ENCODE assay signal across 8 cellular contexts in genomic region chr10:11164806-11165590, GRCh38.
DNase-seq lines count a peak whose midpoint lies in the region; ATAC-seq and TF ChIP-seq lines count a peak whose summit lies in the region.

No MANE protein-coding gene starts in this region.

- in situ Hi-C loops in GM23248 (cut with MboI) = no loop called here

- no peaks in the 10 kb centered on the region for H3K27me3 Mint-ChIP-seq in CD4-positive, alpha-beta T cell
- H3K27me3 Mint-ChIP-seq in activated T-cell treated with anti-CD3 and anti-CD28 coated beads, Interleukin-2, amount 50 U/mL, for 24 hours = no peaks in the 10 kb centered on the region
- H3K27me3 Mint-ChIP-seq in naive thymus-derived CD4-positive, alpha-beta T cell = no peaks in the 10 kb centered on the region

- H3K4me2 ChIP-seq in GM23248 (ENCODE audit: unreplicated experiment) = peak overlapping the region; percentile 80

- peak; percentile 22 for ATAC-seq in CD4-positive, alpha-beta T cell (ENCODE audit: poor library complexity)
- ATAC-seq in naive thymus-derived CD4-positive, alpha-beta T cell = peak; percentile 34

- no peaks in the 10 kb centered on the region for H3F3A ChIP-seq in GM23248 (ENCODE audit: insufficient read depth)

- DNase-seq in CD4-positive, alpha-beta T cell = peak; percentile 50 to 67 (median 59)
- DNase-seq in GM23248 (peak; percentile 93), NCI-H446 treated with DMSO at 0.1 percent for 48 hours (lab: John Stamatoyannopoulos, UW) (peak; percentile 85), esophagus muscularis mucosa (ENCODE audit: extremely low spot score) (peak; percentile 97), stromal cell of bone marrow (ENCODE audit: low read depth) (peak; percentile 86), dedifferentiated amniotic fluid mesenchymal stem cell (ENCODE audit: extremely low spot score) (no peak)
- DNase-seq in activated T-cell treated with anti-CD3 and anti-CD28 coated beads, Interleukin-2, amount 50 U/mL, for 24 hours = peak; percentile 85
- peak; percentile 54 to 79 (median 65) for DNase-seq in naive thymus-derived CD4-positive, alpha-beta T cell

- H3K27ac Mint-ChIP-seq in CD4-positive, alpha-beta T cell = no peak overlapping the region
- peak overlapping the region; percentile 98 for H3K27ac Mint-ChIP-seq in activated T-cell treated with anti-CD3 and anti-CD28 coated beads, Interleukin-2, amount 50 U/mL, for 24 hours
- H3K27ac Mint-ChIP-seq in naive thymus-derived CD4-positive, alpha-beta T cell = peak overlapping the region in 5 of 9 donors; percentile 97 to 99 (median 98)

- H3K9ac ChIP-seq in GM23248 = peak overlapping the region; percentile 56

- TF ChIP-seq CTCF in CD4-positive, alpha-beta T cell (IDR thresholded peaks at IDR 0.05) = no peak
- no peak for TF ChIP-seq CTCF in esophagus muscularis mucosa (IDR thresholded peaks at IDR 0.05)

- no peaks in the 10 kb centered on the region for H3K9me2 ChIP-seq in GM23248 (ENCODE audit: insufficient read depth)

- no peaks in the 10 kb centered on the region for H4K20me1 ChIP-seq in GM23248 (ENCODE audit: insufficient read depth)

- peaks cover 52% of the 10 kb centered on the region for H3K4me1 Mint-ChIP-seq in CD4-positive, alpha-beta T cell (ENCODE audit: low read depth)
- peaks cover 51% of the 10 kb centered on the region for H3K4me1 Mint-ChIP-seq in activated T-cell treated with anti-CD3 and anti-CD28 coated beads, Interleukin-2, amount 50 U/mL, for 24 hours (ENCODE audit: low read depth)
- peaks cover 41 to 47% (median 44%) of the 10 kb centered on the region in 7 donors for H3K4me1 Mint-ChIP-seq in naive thymus-derived CD4-positive, alpha-beta T cell

- H3K4me3 Mint-ChIP-seq in CD4-positive, alpha-beta T cell = peak overlapping the region; percentile 99
- no peak overlapping the region for H3K4me3 Mint-ChIP-seq in activated T-cell treated with anti-CD3 and anti-CD28 coated beads, Interleukin-2, amount 50 U/mL, for 24 hours
- H3K4me3 Mint-ChIP-seq in naive thymus-derived CD4-positive, alpha-beta T cell = peak overlapping the region in 4 of 10 donors; percentile 97 to 100 (median 99)

- no peak for TF ChIP-seq EP300 in esophagus muscularis mucosa (IDR thresholded peaks at IDR 0.05)

- H3K9me3 Mint-ChIP-seq in CD4-positive, alpha-beta T cell = no peaks in the 10 kb centered on the region
- H3K9me3 Mint-ChIP-seq in activated T-cell treated with anti-CD3 and anti-CD28 coated beads, Interleukin-2, amount 50 U/mL, for 24 hours = no peaks in the 10 kb centered on the region
- H3K9me3 Mint-ChIP-seq in naive thymus-derived CD4-positive, alpha-beta T cell = peaks cover 0 to 8% (median 0%) of the 10 kb centered on the region in 11 donors

- peaks cover 20% of the 10 kb centered on the region for H3K36me3 Mint-ChIP-seq in CD4-positive, alpha-beta T cell (ENCODE audit: low read depth)
- H3K36me3 Mint-ChIP-seq in activated T-cell treated with anti-CD3 and anti-CD28 coated beads, Interleukin-2, amount 50 U/mL, for 24 hours (ENCODE audit: low read depth) = peaks cover 5% of the 10 kb centered on the region
- peaks cover 0 to 25% (median 12%) of the 10 kb centered on the region in 5 donors for H3K36me3 Mint-ChIP-seq in naive thymus-derived CD4-positive, alpha-beta T cell

- intact Hi-C loops in CD4-positive, alpha-beta T cell (cut with DNase I, micrococcal nuclease) = loop anchor here (5.0 to 10.0 kb wide), 3 partner anchors 42 to 158 kb away; partner anchors contain the start of gene CELF2 (in 1 of the 2)
- intact Hi-C loops in esophagus muscularis mucosa (cut with DNase I) = loop anchor here (5.0 to 10.0 kb wide), 4 partner anchors 120 to 363 kb away; partner anchors contain the start of gene CELF2
- intact Hi-C loops in naive thymus-derived CD4-positive, alpha-beta T cell (cut with micrococcal nuclease) = loop anchor here (2.0 to 5.0 kb wide), 7 partner anchors 62 to 517 kb away; partner anchors contain the start of gene CELF2 (in 1 of the 2)

- CTCF ChIA-PET in CD4-positive, alpha-beta T cell (lab: Charles Lee) = interaction anchor here (0.8 to 9.8 kb wide), 9 partner anchors 8 to 78 kb away, joined by 3 to 107 read pairs (median 7); no protein-coding TSS in a partner anchor
- CTCF ChIA-PET in naive thymus-derived CD4-positive, alpha-beta T cell (lab: Charles Lee) = interaction anchor here (0.6 to 5.1 kb wide), 13 partner anchors 12 to 132 kb away, joined by 3 to 71 read pairs (median 5); no protein-coding TSS in a partner anchor

- H3K79me2 ChIP-seq in GM23248 (ENCODE audit: insufficient read depth) = no peaks in the 10 kb centered on the region

- H3K4me3 ChIP-seq in GM23248 = peak overlapping the region; percentile 67
- H3K4me3 ChIP-seq in esophagus muscularis mucosa = peak overlapping the region; percentile 71 to 89 (median 82)
- H3K4me3 ChIP-seq in naive thymus-derived CD4-positive, alpha-beta T cell (ENCODE audit: low read length) = peak overlapping the region; percentile 92

- 2 to 4% methylated on average over 36 to 38 of the region's 38 CpGs for WGBS in GM23248 (ENCODE audit: low coverage in 1 of 2, low lambda C conversion rate in 2 of 2, missing lambda C conversion rate in 2 of 2), 2 experiments
- 2% methylated on average over 38 of the region's 38 CpGs for WGBS in esophagus muscularis mucosa

- H3K27me3 ChIP-seq in CD4-positive, alpha-beta T cell (ENCODE audit: control insufficient read depth, insufficient read depth, low read length) = no peaks in the 10 kb centered on the region
- 0 out of 2 replicates have a peak, but pooled peaks cover 3% of the 10 kb centered on the region for H3K27me3 ChIP-seq in GM23248 (replicated peaks; ENCODE audit: insufficient read depth)
- no peaks in the 10 kb centered on the region for H3K27me3 ChIP-seq in esophagus muscularis mucosa
- H3K27me3 ChIP-seq in naive thymus-derived CD4-positive, alpha-beta T cell (ENCODE audit: control insufficient read depth in 2 of 2, insufficient read depth in 2 of 2, low read length in 2 of 2) = no peaks in the 10 kb centered on the region

- H2AFZ ChIP-seq in GM23248 = peak overlapping the region; percentile 55

- H3K36me3 ChIP-seq in GM23248 (ENCODE audit: low read depth) = no peaks in the 10 kb centered on the region
- H3K36me3 ChIP-seq in esophagus muscularis mucosa = no peaks in the 10 kb centered on the region
- peaks cover 0 to 19% (median 5%) of the 10 kb centered on the region in 3 experiments for H3K36me3 ChIP-seq in naive thymus-derived CD4-positive, alpha-beta T cell (ENCODE audit: control insufficient read depth in 2 of 3, insufficient read depth in 3 of 3, low read length in 3 of 3)

- peak overlapping the region; percentile 96 for H3K27ac ChIP-seq in CD4-positive, alpha-beta T cell (ENCODE audit: low read depth, low read length)
- H3K27ac ChIP-seq in GM23248 (peak overlapping the region; percentile 13; the same call in 1 of the 2 replicates), esophagus muscularis mucosa (replicated peaks in 1 of 4) (peak overlapping the region; percentile 85 to 93 (median 88))
- H3K27ac ChIP-seq in naive thymus-derived CD4-positive, alpha-beta T cell (ENCODE audit: low read depth, low read length) = peak overlapping the region; percentile 95

- H3K4me1 ChIP-seq in GM23248 (ENCODE audit: insufficient read depth) = no peaks in the 10 kb centered on the region
- H3K4me1 ChIP-seq in esophagus muscularis mucosa = peaks cover 52 to 90% (median 87%) of the 10 kb centered on the region in 4 donors
- H3K4me1 ChIP-seq in naive thymus-derived CD4-positive, alpha-beta T cell (ENCODE audit: control insufficient read depth in 2 of 2, insufficient read depth in 2 of 2, low read length in 2 of 2) = peaks cover 46 to 53% of the 10 kb centered on the region in 2 donors

- POLR2A ChIA-PET in CD4-positive, alpha-beta T cell (lab: Charles Lee) = interaction anchor here (0.7 to 19.5 kb wide), 29 partner anchors 11 to 521 kb away, joined by 3 to 1077 read pairs (median 6); partner anchors contain the start of gene CELF2
- POLR2A ChIA-PET in naive thymus-derived CD4-positive, alpha-beta T cell (lab: Charles Lee) = interaction anchor here (0.6 to 12.9 kb wide), 19 partner anchors 13 to 522 kb away, joined by 3 to 919 read pairs (median 5); no protein-coding TSS in a partner anchor

- no peaks in the 10 kb centered on the region for H3K9me3 ChIP-seq in CD4-positive, alpha-beta T cell (ENCODE audit: control insufficient read depth, low read length)
- H3K9me3 ChIP-seq in GM23248 (ENCODE audit: low read depth) (no peaks in the 10 kb centered on the region), esophagus muscularis mucosa (no peaks in the 10 kb centered on the region)
- H3K9me3 ChIP-seq in naive thymus-derived CD4-positive, alpha-beta T cell (ENCODE audit: control insufficient read depth in 2 of 3, low read length in 3 of 3) = no peaks in the 10 kb centered on the region

- TF ChIP-seq POLR2A in esophagus muscularis mucosa (IDR thresholded peaks at IDR 0.05; ENCODE audit: low read depth) = no peak

Comparison
In these comparisons a context has a peak if more than half of its experiments do, and no peak if none do; other contexts are left out.
1. H3K27ac ChIP-seq: peak in every context shown above with its lines; median percentile 96 in CD4-positive, alpha-beta T cell; 95 in naive thymus-derived CD4-positive, alpha-beta T cell; 88 in esophagus muscularis mucosa; 13 in GM23248.